Comparison of ENCODE assay signal across 10 cellular contexts in genomic region chr3:117788086-117788485, GRCh38.
DNase-seq lines count a peak whose midpoint lies in the region; ATAC-seq and TF ChIP-seq lines count a peak whose summit lies in the region.
"Had no signal": no experiment of that assay in that cellular context is flagged by ENCODE, and none has a peak within 500 bp of the region (broad histone marks: within the 10 kb centered on the region; RNA-seq: fewer than 3 reads in every experiment).

No MANE protein-coding gene starts in this region.

- ATAC-seq in PC-3 (no peak), upper lobe of right lung (peak; percentile 81), HG03432 (IDR thresholded peaks at IDR 0.05; ENCODE audit: unreplicated experiment) (no peak), HG03342 (IDR thresholded peaks at IDR 0.05; ENCODE audit: unreplicated experiment) (no peak)
- ATAC-seq in natural killer cell treated with Interleukin-12 subunit alpha and Interleukin-12 subunit beta and Interleukin-15 and Interleukin-18, amount 100 ng/mL, for 72 hours, result no peak
- ATAC-seq: foreskin keratinocyte had no signal

- no peaks in the 10 kb centered on the region for H4K20me1 ChIP-seq in PC-3 (ENCODE audit: low read length)

- TF ChIP-seq CTCF in MCF 10A (IDR thresholded peaks at IDR 0.05; ENCODE audit: unreplicated experiment), result no peak
- TF ChIP-seq CTCF in breast epithelium (IDR thresholded peaks at IDR 0.05), result no peak
- no peak for TF ChIP-seq CTCF in PC-3 (conservative IDR thresholded peaks at IDR 0.05; ENCODE audit: low read depth, low read length)
- TF ChIP-seq CTCF in upper lobe of right lung (IDR thresholded peaks at IDR 0.05), result no peak

- H3K9me2 ChIP-seq in PC-3 (replicated peaks; ENCODE audit: low read length), result no peaks in the 10 kb centered on the region

- peak; percentile 20 for DNase-seq in MCF 10A (ENCODE audit: unreplicated experiment)
- no peak for DNase-seq in breast epithelium (ENCODE audit: low spot score in 2 of 2)
- peak; percentile 5 for DNase-seq in PC-3
- DNase-seq in iPS-NIHi11 (ENCODE audit: low spot score), result peak; percentile 11
- peak; percentile 37 for DNase-seq in upper lobe of right lung
- DNase-seq in natural killer cell treated with Interleukin-12 subunit alpha and Interleukin-12 subunit beta and Interleukin-15 and Interleukin-18, amount 100 ng/mL, for 72 hours (ENCODE audit: low spot score), result no peak
- DNase-seq: activated naive CD8-positive, alpha-beta T cell treated with anti-CD3 and anti-CD28 coated beads for 36 hours; foreskin keratinocyte had no signal

- H3K4me2 ChIP-seq in PC-3 (ENCODE audit: low read length), result no peak overlapping the region

- H3K9ac ChIP-seq in PC-3 (ENCODE audit: low read length), result no peak overlapping the region

- BruUV-seq in MCF 10A (replicated peaks; lab: Mats Ljungman, UMichigan), result no TSS peak
- no TSS peak for BruUV-seq in PC-3 (replicated peaks; lab: Mats Ljungman, UMichigan)

- H3K9me3 Mint-ChIP-seq in MCF 10A (ENCODE audit: unreplicated experiment), result no peaks in the 10 kb centered on the region
- H3K9me3 Mint-ChIP-seq in natural killer cell treated with Interleukin-12 subunit alpha and Interleukin-12 subunit beta and Interleukin-15 and Interleukin-18, amount 100 ng/mL, for 72 hours, result peaks cover 12% of the 10 kb centered on the region

- no peaks in the 10 kb centered on the region for H3F3A ChIP-seq in PC-3 (ENCODE audit: low read length, unreplicated experiment)

- H3K27me3 ChIP-seq in breast epithelium, result no peaks in the 10 kb centered on the region
- H3K27me3 ChIP-seq in PC-3 (ENCODE audit: low read length), result no peaks in the 10 kb centered on the region
- H3K27me3 ChIP-seq in upper lobe of right lung, result no peaks in the 10 kb centered on the region
- H3K27me3 ChIP-seq: foreskin keratinocyte had no signal

- H3K4me3 ChIP-seq in breast epithelium (no peak overlapping the region), PC-3 (ENCODE audit: low read length) (no peak overlapping the region), upper lobe of right lung (no peak overlapping the region)

- TF ChIP-seq POLR2A in breast epithelium (IDR thresholded peaks at IDR 0.05), result no peak

- no peaks in the 10 kb centered on the region for H3K4me1 Mint-ChIP-seq in MCF 10A (ENCODE audit: insufficient read depth, unreplicated experiment)
- no peaks in the 10 kb centered on the region for H3K4me1 Mint-ChIP-seq in natural killer cell treated with Interleukin-12 subunit alpha and Interleukin-12 subunit beta and Interleukin-15 and Interleukin-18, amount 100 ng/mL, for 72 hours (ENCODE audit: low read depth in 2 of 2)
- H3K4me1 Mint-ChIP-seq: activated naive CD8-positive, alpha-beta T cell treated with anti-CD3 and anti-CD28 coated beads for 36 hours had no signal

- H3K9me3 ChIP-seq in breast epithelium (no peaks in the 10 kb centered on the region), PC-3 (ENCODE audit: low read length) (peaks cover 14% of the 10 kb centered on the region; the same call in 1 of the 2 replicates), upper lobe of right lung (no peaks in the 10 kb centered on the region)

- H3K27me3 Mint-ChIP-seq in MCF 10A (ENCODE audit: insufficient read depth, unreplicated experiment), result no peaks in the 10 kb centered on the region
- H3K27me3 Mint-ChIP-seq in natural killer cell treated with Interleukin-12 subunit alpha and Interleukin-12 subunit beta and Interleukin-15 and Interleukin-18, amount 100 ng/mL, for 72 hours, result no peaks in the 10 kb centered on the region
- H3K27me3 Mint-ChIP-seq: activated naive CD8-positive, alpha-beta T cell treated with anti-CD3 and anti-CD28 coated beads for 36 hours had no signal

- no peaks in the 10 kb centered on the region for H3K79me2 ChIP-seq in PC-3 (ENCODE audit: low read length)

- H3K27ac Mint-ChIP-seq in MCF 10A (ENCODE audit: low read depth, unreplicated experiment), result no peak overlapping the region
- no peak overlapping the region for H3K27ac Mint-ChIP-seq in natural killer cell treated with Interleukin-12 subunit alpha and Interleukin-12 subunit beta and Interleukin-15 and Interleukin-18, amount 100 ng/mL, for 72 hours
- H3K27ac Mint-ChIP-seq: activated naive CD8-positive, alpha-beta T cell treated with anti-CD3 and anti-CD28 coated beads for 36 hours had no signal

- H3K27ac ChIP-seq in breast epithelium (no peak overlapping the region), PC-3 (ENCODE audit: low read length) (no peak overlapping the region), upper lobe of right lung (no peak overlapping the region)
- H3K27ac ChIP-seq: foreskin keratinocyte had no signal

- POLR2A ChIA-PET in MCF 10A (lab: Yijun Ruan, JAX), result no interaction called here
- POLR2A ChIA-PET in PC-3 (lab: Charles Lee; ENCODE audit: unreplicated experiment), result no interaction called here

- H3K36me3 Mint-ChIP-seq in MCF 10A (ENCODE audit: insufficient read depth, unreplicated experiment), result no peaks in the 10 kb centered on the region
- H3K36me3 Mint-ChIP-seq in natural killer cell treated with Interleukin-12 subunit alpha and Interleukin-12 subunit beta and Interleukin-15 and Interleukin-18, amount 100 ng/mL, for 72 hours, result no peaks in the 10 kb centered on the region
- H3K36me3 Mint-ChIP-seq: activated naive CD8-positive, alpha-beta T cell treated with anti-CD3 and anti-CD28 coated beads for 36 hours had no signal

- H3K4me1 ChIP-seq in breast epithelium, result no peaks in the 10 kb centered on the region
- no peaks in the 10 kb centered on the region for H3K4me1 ChIP-seq in PC-3 (ENCODE audit: insufficient read depth, low read length)
- H3K4me1 ChIP-seq in upper lobe of right lung, result no peaks in the 10 kb centered on the region
- H3K4me1 ChIP-seq: foreskin keratinocyte had no signal

- intact Hi-C loops in MCF 10A (cut with micrococcal nuclease) (no loop called here), breast epithelium (cut with DNase I; ENCODE audit: low total_unique reads) (no loop called here), PC-3 (cut with micrococcal nuclease) (no loop called here), upper lobe of right lung (cut with DNase I) (no loop called here)

- H2AFZ ChIP-seq in PC-3 (ENCODE audit: low read length), result no peak overlapping the region

- CTCF ChIA-PET in MCF 10A (lab: Yijun Ruan, JAX), result interaction anchor here (0.6 to 0.8 kb wide), 3 partner anchors 23 to 1697 kb away, joined by 3 to 5 read pairs (median 4); no protein-coding TSS in a partner anchor
- CTCF ChIA-PET in PC-3 (lab: Charles Lee), result no interaction called here

- H3K36me3 ChIP-seq in breast epithelium (no peaks in the 10 kb centered on the region), PC-3 (ENCODE audit: low read depth, low read length) (no peaks in the 10 kb centered on the region), upper lobe of right lung (no peaks in the 10 kb centered on the region)

- H3K4me3 Mint-ChIP-seq in MCF 10A (ENCODE audit: unreplicated experiment), result no peak overlapping the region
- H3K4me3 Mint-ChIP-seq in natural killer cell treated with Interleukin-12 subunit alpha and Interleukin-12 subunit beta and Interleukin-15 and Interleukin-18, amount 100 ng/mL, for 72 hours, result no peak overlapping the region
- H3K4me3 Mint-ChIP-seq: activated naive CD8-positive, alpha-beta T cell treated with anti-CD3 and anti-CD28 coated beads for 36 hours had no signal

Comparison
In these comparisons a context has a peak if more than half of its experiments do, and no peak if none do; other contexts are left out.
1. DNase-seq: peak in MCF 10A (single experiment), PC-3 (single experiment), iPS-NIHi11 (single experiment) and upper lobe of right lung (single experiment); none in breast epithelium (0 of 2) and natural killer cell treated with Interleukin-12 subunit alpha and Interleukin-12 subunit beta and Interleukin-15 and Interleukin-18, amount 100 ng/mL, for 72 hours (single experiment).